Comparison of ENCODE assay signal across 21 cellular contexts in the genomic region with DNA sequence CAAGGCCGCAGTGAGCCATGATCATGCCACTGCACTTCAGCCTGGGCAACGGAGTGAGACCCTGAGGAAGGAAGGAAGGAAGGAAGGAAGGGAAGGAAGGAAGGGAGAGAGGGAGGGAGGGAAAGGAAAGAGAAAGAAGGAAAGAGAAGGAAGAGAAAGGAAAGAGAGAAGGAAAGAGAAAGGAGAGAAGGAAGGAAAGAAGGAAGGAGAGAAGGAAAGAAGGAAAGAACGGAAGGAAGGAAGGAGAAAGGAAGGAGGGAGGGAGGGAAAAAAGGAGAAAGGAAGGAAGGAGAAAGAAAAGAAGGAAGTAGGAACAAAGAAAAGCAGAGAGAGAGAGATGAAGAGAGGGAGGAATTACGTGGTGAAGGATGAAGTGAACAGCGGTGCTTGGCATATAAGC. TPM values are rescaled to one million over a fixed set of nuclear protein-coding genes. Genes with fewer than 3 reads are reported as not detected.
A peak's percentile ranks its signal among the peaks of the same experiment; 100 is the strongest.
DNase-seq lines count a peak whose midpoint lies in the region; ATAC-seq and TF ChIP-seq lines count a peak whose summit lies in the region.
"Had no signal": no experiment of that assay in that cellular context is flagged by ENCODE, and none has a peak within 500 bp of the region (broad histone marks: within the 10 kb centered on the region; RNA-seq: fewer than 3 reads in every experiment).

No MANE protein-coding gene starts in this region.

- H3K4me3 Mint-ChIP-seq in activated CD4-positive, alpha-beta T cell treated with anti-CD3 and anti-CD28 coated beads, Interleukin-2, amount 10 ng/mL, durations not matched to agents 7 days and 5 days = no peak overlapping the region
- H3K4me3 Mint-ChIP-seq in activated CD4-positive, alpha-beta T cell treated with anti-CD3 and anti-CD28 coated beads, Interleukin-2, amount 10 ng/mL, durations not matched to agents 24 days and 14 days = no peak overlapping the region
- no peak overlapping the region for H3K4me3 Mint-ChIP-seq in dendritic cell treated with granulocyte-macrophage colony-stimulating factor and Interleukin-4, amounts not matched to agents 40 ng/mL and 50 ng/mL, for 4 days
- H3K4me3 Mint-ChIP-seq in stimulated activated naive B cell treated with anti-CD40 and anti-IgM and Interleukin-4, amounts not matched to agents 10 μg/mL and 1 μg/mL and 100 μg/mL, for 72 hours = no peak overlapping the region
- no peak overlapping the region for H3K4me3 Mint-ChIP-seq in neural progenitor cell
- H3K4me3 Mint-ChIP-seq: B cell; CD4-positive, CD25-positive, alpha-beta regulatory T cell; CD8-positive, alpha-beta T cell; GM23338; H9; HFFc6 had no signal

- no peak overlapping the region for H3K4me3 ChIP-seq in neural progenitor cell
- H3K4me3 ChIP-seq: BLaER1, GM12878, GM23338 had no signal

- H3K36me3 Mint-ChIP-seq in activated CD4-positive, alpha-beta T cell treated with anti-CD3 and anti-CD28 coated beads, Interleukin-2, amount 10 ng/mL, durations not matched to agents 7 days and 5 days (ENCODE audit: low read depth) = peaks cover 3% of the 10 kb centered on the region
- H3K36me3 Mint-ChIP-seq in activated CD4-positive, alpha-beta T cell treated with anti-CD3 and anti-CD28 coated beads, Interleukin-2, amount 10 ng/mL, durations not matched to agents 24 days and 14 days (ENCODE audit: low read depth) = peaks cover 7% of the 10 kb centered on the region
- H3K36me3 Mint-ChIP-seq in dendritic cell treated with granulocyte-macrophage colony-stimulating factor and Interleukin-4, amounts not matched to agents 40 ng/mL and 50 ng/mL, for 4 days (ENCODE audit: low read depth) = peaks cover 17% of the 10 kb centered on the region
- H3K36me3 Mint-ChIP-seq in stimulated activated naive B cell treated with anti-CD40 and anti-IgM and Interleukin-4, amounts not matched to agents 10 μg/mL and 1 μg/mL and 100 μg/mL, for 72 hours = peaks cover 0 to 3% of the 10 kb centered on the region in 2 donors
- H3K36me3 Mint-ChIP-seq in neural progenitor cell = no peaks in the 10 kb centered on the region
- H3K36me3 Mint-ChIP-seq: CD4-positive, CD25-positive, alpha-beta regulatory T cell; CD8-positive, alpha-beta T cell had no signal

- CTCF ChIA-PET in activated CD4-positive, alpha-beta T cell treated with anti-CD3 and anti-CD28 coated beads, Interleukin-2, amount 10 ng/mL, durations not matched to agents 7 days and 5 days (lab: Charles Lee) = interaction anchor here (0.7 to 3.9 kb wide), 5 partner anchors 9 to 121 kb away, joined by 3 to 21 read pairs (median 4); no protein-coding TSS in a partner anchor

- POLR2A ChIA-PET in activated CD4-positive, alpha-beta T cell treated with anti-CD3 and anti-CD28 coated beads, Interleukin-2, amount 10 ng/mL, durations not matched to agents 7 days and 5 days (lab: Charles Lee) = no interaction called here

- H3K79me2 ChIP-seq in neural progenitor cell (ENCODE audit: low read depth) = no peaks in the 10 kb centered on the region

- no peak overlapping the region for H3K9ac ChIP-seq in neural progenitor cell
- H3K9ac ChIP-seq: BLaER1 had no signal

- DNase-seq in activated CD4-positive, alpha-beta T cell treated with anti-CD3 and anti-CD28 coated beads, Interleukin-2, amount 10 ng/mL, durations not matched to agents 7 days and 5 days = no peak
- no peak for DNase-seq in activated CD4-positive, alpha-beta T cell treated with anti-CD3 and anti-CD28 coated beads, Interleukin-2, amount 10 ng/mL, durations not matched to agents 24 days and 14 days
- no peak for DNase-seq in stimulated activated naive B cell treated with anti-CD40 and anti-IgM and Interleukin-4, amounts not matched to agents 10 μg/mL and 1 μg/mL and 100 μg/mL, for 72 hours
- DNase-seq in neural progenitor cell (ENCODE audit: low spot score) (no peak), NCI-H82 (lab: John Stamatoyannopoulos, UW) (no peak)
- DNase-seq: CD4-positive, CD25-positive, alpha-beta regulatory T cell; CD8-positive, alpha-beta T cell; DMS 273 treated with DMSO at 0.1 percent for 48 hours; DMS79; EL; GDM1; H9; HFFc6 had no signal

- peaks cover 5% of the 10 kb centered on the region for H4K20me1 ChIP-seq in neural progenitor cell (ENCODE audit: low read depth)

- H3K27ac ChIP-seq in neural progenitor cell = no peak overlapping the region
- H3K27ac ChIP-seq: 22Rv1, BLaER1, C4-2B had no signal

- intact Hi-C loops in activated CD4-positive, alpha-beta T cell treated with anti-CD3 and anti-CD28 coated beads, Interleukin-2, amount 10 ng/mL, durations not matched to agents 24 days and 14 days (cut with micrococcal nuclease) = loop anchor here (1.0 to 10.0 kb wide), 5 partner anchors 59 to 416 kb away; a partner anchor contains a TSS
- intact Hi-C loops in dendritic cell treated with granulocyte-macrophage colony-stimulating factor and Interleukin-4, amounts not matched to agents 40 ng/mL and 50 ng/mL, for 4 days (cut with micrococcal nuclease) = loop anchor here (1.0 to 10.0 kb wide), 2 partner anchors 119 to 236 kb away; a partner anchor contains a TSS

- H3F3A ChIP-seq in neural progenitor cell (ENCODE audit: low read depth) = peaks cover 13% of the 10 kb centered on the region

- no peaks in the 10 kb centered on the region for H3K27me3 ChIP-seq in neural progenitor cell

- no peak for TF ChIP-seq CTCF in neural progenitor cell (IDR thresholded peaks at IDR 0.05)

- no peaks in the 10 kb centered on the region for H3K9me3 Mint-ChIP-seq in activated CD4-positive, alpha-beta T cell treated with anti-CD3 and anti-CD28 coated beads, Interleukin-2, amount 10 ng/mL, durations not matched to agents 7 days and 5 days
- no peaks in the 10 kb centered on the region for H3K9me3 Mint-ChIP-seq in activated CD4-positive, alpha-beta T cell treated with anti-CD3 and anti-CD28 coated beads, Interleukin-2, amount 10 ng/mL, durations not matched to agents 24 days and 14 days
- no peaks in the 10 kb centered on the region for H3K9me3 Mint-ChIP-seq in dendritic cell treated with granulocyte-macrophage colony-stimulating factor and Interleukin-4, amounts not matched to agents 40 ng/mL and 50 ng/mL, for 4 days
- no peaks in the 10 kb centered on the region for H3K9me3 Mint-ChIP-seq in stimulated activated naive B cell treated with anti-CD40 and anti-IgM and Interleukin-4, amounts not matched to agents 10 μg/mL and 1 μg/mL and 100 μg/mL, for 72 hours
- H3K9me3 Mint-ChIP-seq in neural progenitor cell = no peaks in the 10 kb centered on the region
- H3K9me3 Mint-ChIP-seq: CD4-positive, CD25-positive, alpha-beta regulatory T cell; CD8-positive, alpha-beta T cell; GM23338; HFFc6 had no signal

- peaks cover 15% of the 10 kb centered on the region for H3K4me1 ChIP-seq in neural progenitor cell

- H3K4me2 ChIP-seq in neural progenitor cell = no peak overlapping the region
- H3K4me2 ChIP-seq: BLaER1, GM23338 had no signal

- H3K4me1 Mint-ChIP-seq in activated CD4-positive, alpha-beta T cell treated with anti-CD3 and anti-CD28 coated beads, Interleukin-2, amount 10 ng/mL, durations not matched to agents 7 days and 5 days = peaks cover 14% of the 10 kb centered on the region
- peaks cover 5% of the 10 kb centered on the region for H3K4me1 Mint-ChIP-seq in activated CD4-positive, alpha-beta T cell treated with anti-CD3 and anti-CD28 coated beads, Interleukin-2, amount 10 ng/mL, durations not matched to agents 24 days and 14 days
- H3K4me1 Mint-ChIP-seq in dendritic cell treated with granulocyte-macrophage colony-stimulating factor and Interleukin-4, amounts not matched to agents 40 ng/mL and 50 ng/mL, for 4 days (ENCODE audit: low read depth) = peaks cover 15% of the 10 kb centered on the region
- peaks cover 0 to 19% of the 10 kb centered on the region in 2 donors for H3K4me1 Mint-ChIP-seq in stimulated activated naive B cell treated with anti-CD40 and anti-IgM and Interleukin-4, amounts not matched to agents 10 μg/mL and 1 μg/mL and 100 μg/mL, for 72 hours
- peaks cover 14% of the 10 kb centered on the region for H3K4me1 Mint-ChIP-seq in neural progenitor cell

- no peak for ATAC-seq in stimulated activated naive B cell treated with anti-CD40 and anti-IgM and Interleukin-4, amounts not matched to agents 10 μg/mL and 1 μg/mL and 100 μg/mL, for 72 hours (replicated peaks)
- ATAC-seq: CD8-positive, alpha-beta T cell; GM12878; GM23338; HCT116 had no signal

- H3K36me3 ChIP-seq in neural progenitor cell = no peaks in the 10 kb centered on the region
- H3K36me3 ChIP-seq: BLaER1 had no signal

- H2AFZ ChIP-seq in neural progenitor cell (replicated peaks) = no peak overlapping the region
- H2AFZ ChIP-seq: GM23338 had no signal

- H3K27me3 Mint-ChIP-seq in activated CD4-positive, alpha-beta T cell treated with anti-CD3 and anti-CD28 coated beads, Interleukin-2, amount 10 ng/mL, durations not matched to agents 7 days and 5 days = no peaks in the 10 kb centered on the region
- no peaks in the 10 kb centered on the region for H3K27me3 Mint-ChIP-seq in activated CD4-positive, alpha-beta T cell treated with anti-CD3 and anti-CD28 coated beads, Interleukin-2, amount 10 ng/mL, durations not matched to agents 24 days and 14 days
- no peaks in the 10 kb centered on the region for H3K27me3 Mint-ChIP-seq in dendritic cell treated with granulocyte-macrophage colony-stimulating factor and Interleukin-4, amounts not matched to agents 40 ng/mL and 50 ng/mL, for 4 days
- H3K27me3 Mint-ChIP-seq in stimulated activated naive B cell treated with anti-CD40 and anti-IgM and Interleukin-4, amounts not matched to agents 10 μg/mL and 1 μg/mL and 100 μg/mL, for 72 hours = no peaks in the 10 kb centered on the region
- no peaks in the 10 kb centered on the region for H3K27me3 Mint-ChIP-seq in neural progenitor cell (ENCODE audit: insufficient read depth, low read depth)
- H3K27me3 Mint-ChIP-seq: B cell; CD4-positive, CD25-positive, alpha-beta regulatory T cell had no signal

- no peaks in the 10 kb centered on the region for H3K9me3 ChIP-seq in neural progenitor cell (ENCODE audit: low read depth)
- H3K9me3 ChIP-seq: BLaER1 had no signal

- peak overlapping the region; percentile 46 for H3K27ac Mint-ChIP-seq in activated CD4-positive, alpha-beta T cell treated with anti-CD3 and anti-CD28 coated beads, Interleukin-2, amount 10 ng/mL, durations not matched to agents 7 days and 5 days
- no peak overlapping the region for H3K27ac Mint-ChIP-seq in activated CD4-positive, alpha-beta T cell treated with anti-CD3 and anti-CD28 coated beads, Interleukin-2, amount 10 ng/mL, durations not matched to agents 24 days and 14 days
- peak overlapping the region; percentile 12 for H3K27ac Mint-ChIP-seq in dendritic cell treated with granulocyte-macrophage colony-stimulating factor and Interleukin-4, amounts not matched to agents 40 ng/mL and 50 ng/mL, for 4 days
- H3K27ac Mint-ChIP-seq in stimulated activated naive B cell treated with anti-CD40 and anti-IgM and Interleukin-4, amounts not matched to agents 10 μg/mL and 1 μg/mL and 100 μg/mL, for 72 hours = peak overlapping the region; percentile 15
- no peak overlapping the region for H3K27ac Mint-ChIP-seq in neural progenitor cell
- H3K27ac Mint-ChIP-seq: B cell; CD8-positive, alpha-beta T cell; GM23338; H9; HFFc6 had no signal

RNA-seq across cellular contexts. Expression of a gene that starts 30.4 kb away (rescaled TPM):
- 10 to 100 TPM; 68.9 to 73.4 TPM for total RNA-seq in activated CD4-positive, alpha-beta T cell treated with anti-CD3 and anti-CD28 coated beads, Interleukin-2, amount 10 ng/mL, durations not matched to agents 7 days and 5 days
- 112 and 115 TPM in 2 replicates for total RNA-seq in activated CD4-positive, alpha-beta T cell treated with anti-CD3 and anti-CD28 coated beads, Interleukin-2, amount 10 ng/mL, durations not matched to agents 24 days and 14 days
- 177 and 264 TPM in 2 replicates for total RNA-seq in neural progenitor cell (ENCODE audit: low replicate concordance)

Comparison
In these comparisons a context has a peak if more than half of its experiments do, and no peak if none do; other contexts are left out.
1. H3K27ac Mint-ChIP-seq: peak in activated CD4-positive, alpha-beta T cell treated with anti-CD3 and anti-CD28 coated beads, Interleukin-2, amount 10 ng/mL, durations not matched to agents 7 days and 5 days (single experiment), dendritic cell treated with granulocyte-macrophage colony-stimulating factor and Interleukin-4, amounts not matched to agents 40 ng/mL and 50 ng/mL, for 4 days (single experiment) and stimulated activated naive B cell treated with anti-CD40 and anti-IgM and Interleukin-4, amounts not matched to agents 10 μg/mL and 1 μg/mL and 100 μg/mL, for 72 hours (single experiment); none in activated CD4-positive, alpha-beta T cell treated with anti-CD3 and anti-CD28 coated beads, Interleukin-2, amount 10 ng/mL, durations not matched to agents 24 days and 14 days (single experiment) and neural progenitor cell (single experiment).